Comparison of ENCODE assay signal across 13 cellular contexts in the genomic region with DNA sequence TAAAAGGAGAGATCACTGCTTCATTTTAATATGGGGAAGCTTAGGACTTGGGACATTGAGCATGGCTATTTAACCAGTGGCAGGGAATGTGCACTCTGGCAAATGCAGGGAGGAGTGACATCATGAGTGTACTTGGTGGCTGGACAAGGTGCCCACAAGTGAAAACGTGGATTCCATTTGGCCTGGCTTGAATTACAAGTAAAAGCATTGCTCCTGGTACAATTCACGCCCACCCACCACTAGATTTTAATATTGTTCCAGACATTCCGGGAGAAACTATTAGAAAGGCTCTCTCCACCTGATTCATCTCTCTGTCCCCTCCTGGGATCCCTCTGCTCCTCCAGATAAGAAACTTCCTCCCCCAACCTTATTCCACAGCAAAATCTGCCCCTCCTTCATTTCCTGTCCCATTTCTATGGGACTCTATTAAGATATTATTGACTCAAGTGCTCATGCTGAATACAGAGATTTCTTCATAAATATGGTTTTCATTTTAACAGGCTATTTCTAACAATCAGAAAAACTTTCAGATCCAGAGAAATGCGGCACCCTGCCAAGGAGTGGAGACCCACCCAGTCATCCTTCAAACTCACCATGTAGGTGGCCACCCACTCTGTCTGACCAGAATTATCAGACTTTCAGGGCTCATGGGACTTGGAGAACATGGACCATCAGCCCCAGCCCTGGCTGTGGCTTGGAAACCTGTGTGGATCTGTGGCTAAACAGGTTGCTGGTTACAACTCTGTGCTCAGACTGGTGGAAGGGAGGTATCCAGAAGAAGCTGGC. TPM values are rescaled to one million over a fixed set of nuclear protein-coding genes. Genes with fewer than 3 reads are reported as not detected.
DNase-seq lines count a peak whose midpoint lies in the region; ATAC-seq and TF ChIP-seq lines count a peak whose summit lies in the region.
"Had no signal": no experiment of that assay in that cellular context is flagged by ENCODE, and none has a peak within 500 bp of the region (broad histone marks: within the 10 kb centered on the region; RNA-seq: fewer than 3 reads in every experiment).

No MANE protein-coding gene starts in this region.

- H3K36me3 Mint-ChIP-seq in MCF 10A (ENCODE audit: insufficient read depth, unreplicated experiment): no peaks in the 10 kb centered on the region
- H3K36me3 Mint-ChIP-seq: activated naive CD4-positive, alpha-beta T cell treated with anti-CD3 and anti-CD28 coated beads, Interleukin-2, amount 50 U/mL, for 72 hours had no signal

- peaks cover 0 to 4% (median 0%) of the 10 kb centered on the region in 5 donors for H3K27me3 ChIP-seq in subcutaneous abdominal adipose tissue (ENCODE audit: control insufficient read depth in 5 of 5, insufficient read depth in 4 of 5, low read length in 5 of 5)
- H3K27me3 ChIP-seq: BE2C, colonic mucosa, ovary, upper lobe of right lung had no signal

- H3K27ac Mint-ChIP-seq in MCF 10A (ENCODE audit: low read depth, unreplicated experiment): no peak overlapping the region

- POLR2A ChIA-PET in MCF 10A (lab: Yijun Ruan, JAX): interaction anchor here (0.6 to 1.2 kb wide), 3 partner anchors 53 to 1286 kb away, joined by 3 to 4 read pairs (median 4); no protein-coding TSS in a partner anchor

- DNase-seq in HT-29 (ENCODE audit: low spot score) (peak; percentile 77), MCF 10A (ENCODE audit: unreplicated experiment) (peak; percentile 5), left ventricle myocardium superior (peak; percentile 36), LoVo (ENCODE audit: low spot score) (no peak), NCI-H128 (lab: John Stamatoyannopoulos, UW; ENCODE audit: unreplicated experiment) (no peak)
- DNase-seq in stimulated activated CD4-positive, alpha-beta T cell treated with anti-CD3 and anti-CD28 coated beads, Interleukin-4, amount 100 ng/mL, for 24 hours: no peak
- DNase-seq: BE2C, colonic mucosa, upper lobe of right lung had no signal

- CTCF ChIA-PET in MCF 10A (lab: Yijun Ruan, JAX): interaction anchor here (0.6 to 1.0 kb wide), 2 partner anchors 26 to 36 kb away, joined by 3 to 4 read pairs; no protein-coding TSS in a partner anchor

- intact Hi-C loops in MCF 10A (cut with micrococcal nuclease): loop anchor here (10.0 kb wide), 1 partner anchor 76 kb away; no protein-coding TSS in a partner anchor
- intact Hi-C loops in left ventricle myocardium superior (cut with micrococcal nuclease): no loop called here

- H3K4me3 Mint-ChIP-seq in MCF 10A (ENCODE audit: unreplicated experiment): no peak overlapping the region

- no peak overlapping the region for H3K9ac ChIP-seq in subcutaneous abdominal adipose tissue (ENCODE audit: low read length in 5 of 5)

- H3K4me3 ChIP-seq in subcutaneous abdominal adipose tissue (ENCODE audit: low read depth in 1 of 5, low read length in 5 of 5): no peak overlapping the region
- H3K4me3 ChIP-seq: colonic mucosa, ovary, upper lobe of right lung had no signal

- no peak for TF ChIP-seq CTCF in MCF 10A (IDR thresholded peaks at IDR 0.05; ENCODE audit: unreplicated experiment)

- no peaks in the 10 kb centered on the region for H3K9me3 Mint-ChIP-seq in MCF 10A (ENCODE audit: unreplicated experiment)
- H3K9me3 Mint-ChIP-seq: activated naive CD4-positive, alpha-beta T cell treated with anti-CD3 and anti-CD28 coated beads, Interleukin-2, amount 50 U/mL, for 72 hours had no signal

- ATAC-seq in left ventricle myocardium superior (peak; percentile 52), HG02885 (IDR thresholded peaks at IDR 0.05; ENCODE audit: poor library complexity, unreplicated experiment) (no peak)
- ATAC-seq: activated naive CD4-positive, alpha-beta T cell treated with anti-CD3 and anti-CD28 coated beads, Interleukin-2, amount 50 U/mL, for 72 hours; upper lobe of right lung had no signal

- peak overlapping the region; percentile 32 for H3K27ac ChIP-seq in subcutaneous abdominal adipose tissue (ENCODE audit: low read depth, low read length)
- H3K27ac ChIP-seq: colonic mucosa, upper lobe of right lung had no signal

- H3K9me3 ChIP-seq in subcutaneous abdominal adipose tissue (ENCODE audit: control insufficient read depth in 5 of 5, low read length in 5 of 5): no peaks in the 10 kb centered on the region
- H3K9me3 ChIP-seq: BE2C, colonic mucosa, ovary, upper lobe of right lung had no signal

- H3K27me3 Mint-ChIP-seq in MCF 10A (ENCODE audit: insufficient read depth, unreplicated experiment): no peaks in the 10 kb centered on the region

- no TSS peak for BruUV-seq in MCF 10A (replicated peaks; lab: Mats Ljungman, UMichigan)

- H3K4me1 Mint-ChIP-seq in MCF 10A (ENCODE audit: insufficient read depth, unreplicated experiment): peaks cover 18% of the 10 kb centered on the region

- no peaks in the 10 kb centered on the region for H3K36me3 ChIP-seq in subcutaneous abdominal adipose tissue (ENCODE audit: control insufficient read depth in 5 of 5, insufficient read depth in 5 of 5, low read length in 5 of 5)
- H3K36me3 ChIP-seq: BE2C, colonic mucosa, ovary, upper lobe of right lung had no signal

- H3K4me1 ChIP-seq in subcutaneous abdominal adipose tissue (ENCODE audit: control insufficient read depth in 5 of 5, insufficient read depth in 5 of 5, low read length in 5 of 5): peaks cover 0 to 10% (median 0%) of the 10 kb centered on the region in 5 donors
- H3K4me1 ChIP-seq: BE2C, colonic mucosa, upper lobe of right lung had no signal

RNA-seq across cellular contexts. Expression of a gene that starts 43.2 kb away (rescaled TPM):
- 3.2 and 10.6 TPM in 2 replicates for total RNA-seq in HT-29 (2014; rRNA removed; shearing (Covaris generic))
- total RNA-seq in MCF 10A (2022) (0.17 and 0.21 TPM in 2 replicates), left ventricle myocardium superior (56.4 TPM)
- total RNA-seq: activated naive CD4-positive, alpha-beta T cell treated with anti-CD3 and anti-CD28 coated beads, Interleukin-2, amount 50 U/mL, for 72 hours had no signal

Comparison
In these comparisons a context has a peak if more than half of its experiments do, and no peak if none do; other contexts are left out.
1. DNase-seq: peak in HT-29 (single experiment), MCF 10A (single experiment) and left ventricle myocardium superior (single experiment); none in LoVo (single experiment), NCI-H128 (single experiment) and stimulated activated CD4-positive, alpha-beta T cell treated with anti-CD3 and anti-CD28 coated beads, Interleukin-4, amount 100 ng/mL, for 24 hours (single experiment).